9 cellular contexts compared by ENCODE assay signal in the genomic region with DNA sequence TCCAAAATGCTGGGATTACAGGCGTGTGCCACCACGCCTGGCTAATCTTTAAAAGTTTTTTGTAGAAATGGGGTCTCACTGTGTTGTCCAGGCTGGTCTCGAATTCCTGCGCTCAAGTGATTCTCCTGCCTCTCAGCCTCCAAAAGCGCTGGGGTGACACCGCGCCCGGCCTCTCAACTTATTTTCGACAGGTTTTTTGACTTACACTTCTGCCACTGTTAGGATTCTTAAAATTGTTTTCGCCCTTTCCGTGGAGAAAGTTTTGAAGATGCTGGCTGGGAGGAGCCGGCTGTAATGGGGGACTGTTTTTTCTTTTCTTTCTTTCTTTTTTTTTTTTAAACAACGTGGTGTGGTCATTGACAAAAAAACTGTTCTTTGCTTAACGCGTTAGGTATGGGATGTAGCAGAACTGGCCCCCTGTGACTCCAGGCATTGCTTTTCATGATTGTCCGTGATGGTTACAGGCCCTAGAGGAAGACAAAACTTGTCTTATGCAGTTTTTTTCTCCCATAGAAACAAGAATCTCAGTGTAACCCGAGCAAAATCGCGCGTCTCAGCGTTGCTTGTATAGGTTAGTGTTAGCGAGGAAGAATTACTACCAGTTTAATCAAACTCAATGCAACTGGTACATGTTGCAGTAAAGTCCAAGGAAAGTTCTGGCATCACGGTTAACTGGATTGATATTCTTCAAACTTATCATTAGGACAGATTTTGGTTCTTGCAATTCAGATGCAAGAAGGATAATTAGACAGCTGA. TPM values are rescaled to one million over a fixed set of nuclear protein-coding genes. Genes with fewer than 3 reads are reported as not detected.
DNase-seq lines count a peak whose midpoint lies in the region; ATAC-seq, FAIRE-seq and TF ChIP-seq lines count a peak whose summit lies in the region.
"Had no signal": no experiment of that assay in that cellular context is flagged by ENCODE, and none has a peak within 500 bp of the region (broad histone marks: within the 10 kb centered on the region; RNA-seq: fewer than 3 reads in every experiment).

No MANE protein-coding gene starts in this region.

- H3K4me1 ChIP-seq in kidney (ENCODE audit: control insufficient read depth in 1 of 2, insufficient read depth in 1 of 2, low read depth in 1 of 2, low read length in 2 of 2) (peaks cover 8 to 16% of the 10 kb centered on the region in 2 donors), stomach (peaks cover 31 to 58% (median 46%) of the 10 kb centered on the region in 4 donors)

- H3K36me3 ChIP-seq in kidney (ENCODE audit: control insufficient read depth in 1 of 2, insufficient read depth in 2 of 2, low read length in 2 of 2) (no peaks in the 10 kb centered on the region), stomach (peaks cover 4 to 20% (median 14%) of the 10 kb centered on the region in 4 donors)

- TF ChIP-seq EP300 in stomach (IDR thresholded peaks at IDR 0.05) = no peak

- H3K27me3 ChIP-seq in stomach = no peaks in the 10 kb centered on the region

- peak overlapping the region; percentile 64 to 67 for H3K9ac ChIP-seq in kidney (ENCODE audit: low read length in 2 of 2)

- no peak for TF ChIP-seq CTCF in kidney (IDR thresholded peaks at IDR 0.05; ENCODE audit: borderline replicate concordance, extremely low read depth, insufficient read depth)
- no peak for TF ChIP-seq CTCF in stomach (IDR thresholded peaks at IDR 0.05)

- WGBS in stomach, 5 donors = 2 to 4% (median 3%) methylated on average over 23 of the region's 23 CpGs

- ATAC-seq in HG02970 (IDR thresholded peaks at IDR 0.05; ENCODE audit: low FRiP score, unreplicated experiment) (no peak), GM21619 (IDR thresholded peaks at IDR 0.05; ENCODE audit: unreplicated experiment) (no peak)

- peak; percentile 44 for DNase-seq in EL
- DNase-seq in NCI-H82 (lab: John Stamatoyannopoulos, UW) = peak; percentile 27
- DNase-seq in kidney = no peak
- DNase-seq in stomach = no peak
- DNase-seq in NK-92 treated with Interleukin-12 subunit alpha and Interleukin-12 subunit beta, amount 100 ng/mL, for 24 hours (lab: John Stamatoyannopoulos, UW) = no peak

- intact Hi-C loops in kidney (cut with DNase I) = no loop called here
- intact Hi-C loops in stomach (cut with DNase I; ENCODE audit: low total_unique reads) = no loop called here

- H3K4me3 ChIP-seq in kidney (ENCODE audit: low read length in 2 of 2) = peak overlapping the region; percentile 62 to 66
- H3K4me3 ChIP-seq in stomach = peak overlapping the region; percentile 64 to 74 (median 72)

- FAIRE-seq in kidney (lab: Jason Lieb, UNC) = no peak
- FAIRE-seq: TTC549 had no signal

- H3K27ac ChIP-seq in angular gyrus (ENCODE audit: low read depth, low read length) (peak overlapping the region; percentile 35), kidney (ENCODE audit: low read depth in 2 of 2, low read length in 2 of 2) (peak overlapping the region; percentile 76 to 80), stomach (peak overlapping the region; percentile 88 to 98 (median 95))

- H3K9me3 ChIP-seq in kidney (ENCODE audit: control insufficient read depth in 1 of 2, low read length in 2 of 2) (no peaks in the 10 kb centered on the region), stomach (no peaks in the 10 kb centered on the region)

- no peak for TF ChIP-seq POLR2A in stomach (IDR thresholded peaks at IDR 0.05)

RNA-seq across cellular contexts. Expression of gene RAC1, which starts 1.2 kb away (rescaled TPM):
- total RNA-seq in kidney (321 TPM), stomach (100 to 1,000 TPM in 4 of 5 donors, 10 to 100 TPM in 1; 27.4 to 159 (median 118) TPM)
- polyA plus RNA-seq in kidney (ENCODE audit: insufficient read depth, low read depth, low replicate concordance) (295 TPM), stomach (100 to 1,000 TPM; 190 to 319 (median 302) TPM)

RNA-seq across cellular contexts. Expression of gene FAM220A, which starts 26.8 kb away (rescaled TPM):
- total RNA-seq in kidney (11.6 TPM), stomach (10 to 100 TPM in 2 of 5 donors, 1 to 10 TPM in 3; 3.6 to 92.2 (median 9.2) TPM)
- polyA plus RNA-seq in kidney (ENCODE audit: insufficient read depth, low read depth, low replicate concordance) (11.8 TPM), stomach (1 to 10 TPM; 7.1 to 7.3 (median 7.2) TPM)

Comparison
In these comparisons a context has a peak if more than half of its experiments do, and no peak if none do; other contexts are left out.
1. DNase-seq: peak in EL (single experiment) and NCI-H82 (single experiment); none in kidney (single experiment), stomach (single experiment) and NK-92 treated with Interleukin-12 subunit alpha and Interleukin-12 subunit beta, amount 100 ng/mL, for 24 hours (single experiment).
2. H3K27ac ChIP-seq: peak in every context shown above with its lines; median percentile 95 in stomach; 78 in kidney; 35 in angular gyrus.